Comparison of ENCODE assay signal across 8 cellular contexts in genomic region chr10:116274141-116274861, GRCh38. TPM values are rescaled to one million over a fixed set of nuclear protein-coding genes. Genes with fewer than 3 reads are reported as not detected.
DNase-seq lines count a peak whose midpoint lies in the region; ATAC-seq and TF ChIP-seq lines count a peak whose summit lies in the region.

No MANE protein-coding gene starts in this region.

- no peaks in the 10 kb centered on the region for H3K9me3 ChIP-seq in HEK293 (ENCODE audit: control insufficient read depth, insufficient read depth, low read depth, low read length)
- peaks cover 6% of the 10 kb centered on the region for H3K9me3 ChIP-seq in iPS-18c (ENCODE audit: control insufficient read depth, insufficient read depth, low read length)
- H3K9me3 ChIP-seq in stomach, result no peaks in the 10 kb centered on the region
- no peaks in the 10 kb centered on the region for H3K9me3 ChIP-seq in CD8-positive, alpha-beta memory T cell (ENCODE audit: low read length)

- H3K9me3 Mint-ChIP-seq in CD8-positive, alpha-beta memory T cell, result peaks cover 0 to 14% (median 10%) of the 10 kb centered on the region in 5 donors

- POLR2A ChIA-PET in HEK293 (lab: Yijun Ruan, JAX), result no interaction called here
- POLR2A ChIA-PET in CD8-positive, alpha-beta memory T cell (lab: Charles Lee), result no interaction called here

- TF ChIP-seq CTCF in HEK293 (tag by site-specific recombination; IDR thresholded peaks at IDR 0.05) (no peak), stomach (IDR thresholded peaks at IDR 0.05) (no peak)

- peaks cover 33 to 51% of the 10 kb centered on the region in 2 donors for H3K27me3 Mint-ChIP-seq in CD8-positive, alpha-beta memory T cell

- peaks cover 0 to 5% (median 3%) of the 10 kb centered on the region in 3 donors for H3K4me1 Mint-ChIP-seq in CD8-positive, alpha-beta memory T cell

- peaks cover 0 to 68% (median 50%) of the 10 kb centered on the region in 3 donors for H3K27me3 ChIP-seq in stomach
- no peaks in the 10 kb centered on the region for H3K27me3 ChIP-seq in CD8-positive, alpha-beta memory T cell (ENCODE audit: insufficient read depth, low read length, poor library complexity, severe bottlenecking)

- intact Hi-C loops in stomach (cut with DNase I; ENCODE audit: low total_unique reads), result no loop called here

- H3K36me3 Mint-ChIP-seq in CD8-positive, alpha-beta memory T cell, result peaks cover 0 to 1% (median 0%) of the 10 kb centered on the region in 3 donors

- H3K4me3 ChIP-seq in HEK293 (ENCODE audit: low read depth, low read length) (peak overlapping the region; percentile 65), iPS-18c (ENCODE audit: insufficient read depth, low read depth, low read length) (peak overlapping the region; percentile 51; the same call in 1 of the 2 replicates), stomach (peak overlapping the region; percentile 55 to 67 (median 59))
- no peak overlapping the region for H3K4me3 ChIP-seq in CD8-positive, alpha-beta memory T cell (ENCODE audit: low read length)

- TF ChIP-seq POLR2A in stomach (IDR thresholded peaks at IDR 0.05), result no peak

- 2 to 3% (median 3%) methylated on average over 43 to 46 of the region's 46 CpGs for WGBS in stomach, 5 donors

- DNase-seq in stomach (no peak), SIG-M5 treated with dmso at 0.1 percent for 504 hours (lab: John Stamatoyannopoulos, UW; ENCODE audit: unreplicated experiment) (no peak)
- DNase-seq in CD8-positive, alpha-beta memory T cell, result no peak
- DNase-seq in activated naive CD4-positive, alpha-beta T cell (lab: John Stamatoyannopoulos, UW), result no peak

- H3K4me3 Mint-ChIP-seq in CD8-positive, alpha-beta memory T cell, result peak overlapping the region in 1 of 7 donors; percentile 63

- H3K4me1 ChIP-seq in HEK293 (ENCODE audit: control insufficient read depth, insufficient read depth, low read length) (peaks cover 3% of the 10 kb centered on the region; the same call in 1 of the 2 replicates), stomach (peaks cover 28 to 48% (median 39%) of the 10 kb centered on the region in 4 donors)
- H3K4me1 ChIP-seq in CD8-positive, alpha-beta memory T cell (ENCODE audit: insufficient read depth, low read length), result no peaks in the 10 kb centered on the region

- ATAC-seq in SK-N-SH treated with all-trans-retinoic acid at 6 μM for 48 hours (peak; percentile 37), GM21367 (IDR thresholded peaks at IDR 0.05; ENCODE audit: unreplicated experiment) (no peak)

- H3K27ac ChIP-seq in HEK293 (ENCODE audit: extremely low read depth, low read depth, low read length), result peak overlapping the region; percentile 81; the same call in 1 of the 2 replicates
- peak overlapping the region in 4 of 5 donors; percentile 53 to 82 (median 68) for H3K27ac ChIP-seq in stomach
- no peak overlapping the region for H3K27ac ChIP-seq in CD8-positive, alpha-beta memory T cell (ENCODE audit: low read depth, low read length)

- H3K36me3 ChIP-seq in HEK293 (ENCODE audit: control insufficient read depth in 2 of 2, insufficient read depth in 1 of 2, low read length in 2 of 2) (no peaks in the 10 kb centered on the region), stomach (no peaks in the 10 kb centered on the region)
- no peaks in the 10 kb centered on the region for H3K36me3 ChIP-seq in CD8-positive, alpha-beta memory T cell (ENCODE audit: insufficient read depth, low read length)

- H3K27ac Mint-ChIP-seq in CD8-positive, alpha-beta memory T cell, result peak overlapping the region in 1 of 8 donors; percentile 33

- CTCF ChIA-PET in HEK293 (lab: Yijun Ruan, JAX), result interaction anchor here (0.7 to 1.9 kb wide), 2 partner anchors 13 to 31 kb away, joined by 4 to 7 read pairs; no protein-coding TSS in a partner anchor
- CTCF ChIA-PET in CD8-positive, alpha-beta memory T cell (lab: Charles Lee), result no interaction called here

- TF ChIP-seq EP300 in stomach (IDR thresholded peaks at IDR 0.05), result no peak

TF ChIP-seq in HEK293, 187 proteins besides CTCF, POLR2A, EP300 and RAD21 (continues in another document):
- TF ChIP-seq ZNF521 (tag by site-specific recombination; IDR thresholded peaks at IDR 0.05), result no peak
- peak; percentile 47 for TF ChIP-seq SETDB1 (IDR thresholded peaks at IDR 0.05; ENCODE audit: insufficient read length, low read length)
- TF ChIP-seq, protein P1, sequence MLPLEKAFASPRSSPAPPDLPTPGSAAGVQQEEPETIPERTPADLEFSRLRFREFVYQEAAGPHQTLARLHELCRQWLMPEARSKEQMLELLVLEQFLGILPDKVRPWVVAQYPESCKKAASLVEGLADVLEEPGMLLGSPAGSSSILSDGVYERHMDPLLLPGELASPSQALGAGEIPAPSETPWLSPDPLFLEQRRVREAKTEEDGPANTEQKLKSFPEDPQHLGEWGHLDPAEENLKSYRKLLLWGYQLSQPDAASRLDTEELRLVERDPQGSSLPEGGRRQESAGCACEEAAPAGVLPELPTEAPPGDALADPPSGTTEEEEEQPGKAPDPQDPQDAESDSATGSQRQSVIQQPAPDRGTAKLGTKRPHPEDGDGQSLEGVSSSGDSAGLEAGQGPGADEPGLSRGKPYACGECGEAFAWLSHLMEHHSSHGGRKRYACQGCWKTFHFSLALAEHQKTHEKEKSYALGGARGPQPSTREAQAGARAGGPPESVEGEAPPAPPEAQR (tag by site-specific recombination; IDR thresholded peaks at IDR 0.05), result no peak
- TF ChIP-seq ZNF157 (tag by site-specific recombination; IDR thresholded peaks at IDR 0.05), result no peak
- no peak for TF ChIP-seq ZNF645 (tag by site-specific recombination; IDR thresholded peaks at IDR 0.05)
- TF ChIP-seq WT1 (tag by site-specific recombination; IDR thresholded peaks at IDR 0.05), result peak; percentile 35; the same call in 1 of the 2 replicates
- TF ChIP-seq ZNF777 (tag by site-specific recombination; IDR thresholded peaks at IDR 0.05; ENCODE audit: borderline replicate concordance), result no peak
- no peak; the same call in 1 of the 2 replicates for TF ChIP-seq ZNF76 (tag by site-specific recombination; IDR thresholded peaks at IDR 0.05; ENCODE audit: borderline replicate concordance, low read depth)
- TF ChIP-seq ZNF155 (tag by site-specific recombination; IDR thresholded peaks at IDR 0.05), result no peak
- TF ChIP-seq GLI2 (tag by site-specific recombination; IDR thresholded peaks at IDR 0.05; ENCODE audit: borderline replicate concordance, low read depth), result no peak

TF ChIP-seq in SK-N-SH treated with all-trans-retinoic acid at 6 μM for 48 hours, 23 proteins besides CTCF, POLR2A, EP300 and RAD21:
- TF ChIP-seq ARNTL (CRISPR knock-in tag; IDR thresholded peaks at IDR 0.05; ENCODE audit: borderline replicate concordance, low read depth) (no peak), ZNF565 (CRISPR knock-in tag; conservative IDR thresholded peaks at IDR 0.05; ENCODE audit: low read depth) (no peak), BACH2 (CRISPR knock-in tag; IDR thresholded peaks at IDR 0.05; ENCODE audit: borderline replicate concordance) (no peak), ZNF8 (CRISPR knock-in tag; IDR thresholded peaks at IDR 0.05) (no peak)
- TF ChIP-seq, protein P2, sequence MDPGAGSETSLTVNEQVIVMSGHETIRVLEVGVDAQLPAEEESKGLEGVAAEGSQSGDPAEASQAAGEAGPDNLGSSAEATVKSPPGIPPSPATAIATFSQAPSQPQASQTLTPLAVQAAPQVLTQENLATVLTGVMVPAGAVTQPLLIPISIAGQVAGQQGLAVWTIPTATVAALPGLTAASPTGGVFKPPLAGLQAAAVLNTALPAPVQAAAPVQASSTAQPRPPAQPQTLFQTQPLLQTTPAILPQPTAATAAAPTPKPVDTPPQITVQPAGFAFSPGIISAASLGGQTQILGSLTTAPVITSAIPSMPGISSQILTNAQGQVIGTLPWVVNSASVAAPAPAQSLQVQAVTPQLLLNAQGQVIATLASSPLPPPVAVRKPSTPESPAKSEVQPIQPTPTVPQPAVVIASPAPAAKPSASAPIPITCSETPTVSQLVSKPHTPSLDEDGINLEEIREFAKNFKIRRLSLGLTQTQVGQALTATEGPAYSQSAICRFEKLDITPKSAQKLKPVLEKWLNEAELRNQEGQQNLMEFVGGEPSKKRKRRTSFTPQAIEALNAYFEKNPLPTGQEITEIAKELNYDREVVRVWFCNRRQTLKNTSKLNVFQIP (CRISPR knock-in tag; IDR thresholded peaks at IDR 0.05; ENCODE audit: borderline replicate concordance, low read depth), result no peak

RNA-seq across cellular contexts. Expression of gene GFRA1, which starts 1.3 kb away (rescaled TPM):
- total RNA-seq in stomach, result 10 to 100 TPM in 2 of 5 donors, 1 to 10 TPM in 2, under 1 TPM in 1; 0.29 to 83.2 (median 6.7) TPM
- 1 to 10 TPM in 2 of 3 donors, under 1 TPM in 1; 0.81 to 3.9 (median 2.0) TPM for polyA plus RNA-seq in stomach
- not detected for total RNA-seq in CD8-positive, alpha-beta memory T cell
- not detected for polyA plus RNA-seq in CD8-positive, alpha-beta memory T cell

RNA-seq across cellular contexts. Expression of gene CCDC172, which starts 49.9 kb away (rescaled TPM):
- not detected for total RNA-seq in stomach
- polyA plus RNA-seq in stomach, result under 1 TPM in 1 of 3 donors, not detected in 2; 0.50 TPM
- total RNA-seq in CD8-positive, alpha-beta memory T cell, result not detected
- polyA plus RNA-seq in CD8-positive, alpha-beta memory T cell, result not detected

Comparison
In these comparisons a context has a peak if more than half of its experiments do, and no peak if none do; other contexts are left out.
1. Of the 2 proteins assayed by ChIP-seq in both HEK293 and SK-N-SH treated with all-trans-retinoic acid at 6 μM for 48 hours: peak only in HEK293: PATZ1; only in SK-N-SH treated with all-trans-retinoic acid at 6 μM for 48 hours: none; in both: none; in neither: 1.